ENCODE assay signal across 13 cellular contexts in genomic region chr18:62658028-62658427, GRCh38. TPM values are rescaled to one million over a fixed set of nuclear protein-coding genes. Genes with fewer than 3 reads are reported as not detected.
A peak's percentile ranks its signal among the peaks of the same experiment; 100 is the strongest.
DNase-seq lines count a peak whose midpoint lies in the region; ATAC-seq and TF ChIP-seq lines count a peak whose summit lies in the region.
"Had no signal": no experiment of that assay in that cellular context is flagged by ENCODE, and none has a peak within 500 bp of the region (broad histone marks: within the 10 kb centered on the region; RNA-seq: fewer than 3 reads in every experiment).

No MANE protein-coding gene starts in this region.

- H3K79me2 ChIP-seq in GM23338 (replicated peaks; ENCODE audit: insufficient read depth), result no peaks in the 10 kb centered on the region
- no peaks in the 10 kb centered on the region for H3K79me2 ChIP-seq in KMS-11 (ENCODE audit: insufficient read depth, low read depth)
- no peaks in the 10 kb centered on the region for H3K79me2 ChIP-seq in neural progenitor cell (ENCODE audit: low read depth)

- no peaks in the 10 kb centered on the region for H4K20me1 ChIP-seq in GM23338 (replicated peaks; ENCODE audit: insufficient read depth)
- no peaks in the 10 kb centered on the region for H4K20me1 ChIP-seq in KMS-11 (ENCODE audit: insufficient read depth)
- no peaks in the 10 kb centered on the region for H4K20me1 ChIP-seq in neural progenitor cell (ENCODE audit: low read depth)

- H3K36me3 Mint-ChIP-seq in GM23338 (ENCODE audit: low read depth) (no peaks in the 10 kb centered on the region; the same call in 2 of the 3 replicates), WTC11 (no peaks in the 10 kb centered on the region), neural progenitor cell (no peaks in the 10 kb centered on the region)
- no peaks in the 10 kb centered on the region for H3K36me3 Mint-ChIP-seq in activated T-cell treated with anti-CD3 and anti-CD28 coated beads, Interleukin-2, amount 50 U/mL, for 4 hours (ENCODE audit: insufficient read depth)
- H3K36me3 Mint-ChIP-seq: CD4-positive, alpha-beta memory T cell had no signal

- H3K27ac Mint-ChIP-seq in GM23338 (no peak overlapping the region), WTC11 (no peak overlapping the region), neural progenitor cell (peak overlapping the region; percentile 6)
- H3K27ac Mint-ChIP-seq: B cell; CD4-positive, alpha-beta memory T cell had no signal

- H3K27me3 ChIP-seq in GM23338 (ENCODE audit: insufficient read depth) (no peaks in the 10 kb centered on the region), KMS-11 (ENCODE audit: insufficient read depth, low read depth) (no peaks in the 10 kb centered on the region), neural progenitor cell (no peaks in the 10 kb centered on the region), testis (no peaks in the 10 kb centered on the region), upper lobe of left lung (no peaks in the 10 kb centered on the region)

- H3K4me2 ChIP-seq in GM23338, result no peak overlapping the region
- no peak overlapping the region for H3K4me2 ChIP-seq in KMS-11
- no peak overlapping the region for H3K4me2 ChIP-seq in neural progenitor cell

- H3K9me3 ChIP-seq in neural progenitor cell (ENCODE audit: low read depth) (no peaks in the 10 kb centered on the region), testis (no peaks in the 10 kb centered on the region), upper lobe of left lung (no peaks in the 10 kb centered on the region)

- no peak for TF ChIP-seq POLR2A in testis (IDR thresholded peaks at IDR 0.05)
- TF ChIP-seq POLR2A in upper lobe of left lung (IDR thresholded peaks at IDR 0.05), result no peak

- H3K27me3 Mint-ChIP-seq in GM23338 (ENCODE audit: insufficient read depth, low read depth, poor library complexity), result peaks cover 2% of the 10 kb centered on the region
- no peaks in the 10 kb centered on the region; the same call in 1 of the 2 replicates for H3K27me3 Mint-ChIP-seq in WTC11 (ENCODE audit: low read depth)
- peaks cover 3% of the 10 kb centered on the region for H3K27me3 Mint-ChIP-seq in neural progenitor cell (ENCODE audit: insufficient read depth, low read depth)
- H3K27me3 Mint-ChIP-seq in activated T-cell treated with anti-CD3 and anti-CD28 coated beads, Interleukin-2, amount 50 U/mL, for 4 hours (ENCODE audit: low read depth), result peaks cover 3% of the 10 kb centered on the region
- H3K27me3 Mint-ChIP-seq: B cell had no signal

- H2AFZ ChIP-seq in GM23338 (peak overlapping the region; percentile 57; the same call in 1 of the 2 replicates), KMS-11 (ENCODE audit: low read depth) (0 out of 2 replicates have a peak overlapping the region, but pooled peaks have one; percentile 13), neural progenitor cell (replicated peaks) (no peak overlapping the region)

- H3K4me3 Mint-ChIP-seq in GM23338 (no peak overlapping the region), WTC11 (no peak overlapping the region), neural progenitor cell (no peak overlapping the region)
- H3K4me3 Mint-ChIP-seq in activated T-cell treated with anti-CD3 and anti-CD28 coated beads, Interleukin-2, amount 50 U/mL, for 4 hours, result no peak overlapping the region
- H3K4me3 Mint-ChIP-seq: B cell; CD4-positive, alpha-beta memory T cell had no signal

- H3K9ac ChIP-seq in KMS-11, result no peak overlapping the region
- no peak overlapping the region for H3K9ac ChIP-seq in neural progenitor cell

- H3K4me1 Mint-ChIP-seq in GM23338, result peaks cover 3% of the 10 kb centered on the region; the same call in 1 of the 3 replicates
- H3K4me1 Mint-ChIP-seq in WTC11, result peaks cover 4% of the 10 kb centered on the region; the same call in 1 of the 2 replicates
- no peaks in the 10 kb centered on the region for H3K4me1 Mint-ChIP-seq in neural progenitor cell
- H3K4me1 Mint-ChIP-seq in activated T-cell treated with anti-CD3 and anti-CD28 coated beads, Interleukin-2, amount 50 U/mL, for 4 hours (ENCODE audit: low read depth), result no peaks in the 10 kb centered on the region
- H3K4me1 Mint-ChIP-seq: B cell; CD4-positive, alpha-beta memory T cell had no signal

- WGBS in testis, 2 donors, result 33 to 81% methylated on average over 1 of the region's 1 CpG
- 81 to 100% methylated on average over 1 of the region's 1 CpG for WGBS in upper lobe of left lung, 2 donors

- H3K4me3 ChIP-seq in GM23338 (no peak overlapping the region), KMS-11 (IDR thresholded peaks at IDR 0.05; ENCODE audit: insufficient read depth, low read depth, low read length) (no peak overlapping the region), neural progenitor cell (no peak overlapping the region), testis (no peak overlapping the region), upper lobe of left lung (no peak overlapping the region)

- no peak overlapping the region for H3K27ac ChIP-seq in GM23338 (ENCODE audit: low read depth)
- H3K27ac ChIP-seq in KMS-11, result no peak overlapping the region
- no peak overlapping the region for H3K27ac ChIP-seq in neural progenitor cell
- H3K27ac ChIP-seq in testis, result no peak overlapping the region
- no peak overlapping the region for H3K27ac ChIP-seq in upper lobe of left lung
- H3K27ac ChIP-seq: C4-2B had no signal

- H3K36me3 ChIP-seq in GM23338 (ENCODE audit: insufficient read depth) (no peaks in the 10 kb centered on the region; the same call in 1 of the 2 replicates), KMS-11 (ENCODE audit: insufficient read depth) (no peaks in the 10 kb centered on the region), neural progenitor cell (no peaks in the 10 kb centered on the region), testis (ENCODE audit: low read depth, missing control alignments) (no peaks in the 10 kb centered on the region), upper lobe of left lung (no peaks in the 10 kb centered on the region)

- no peak for ATAC-seq in GM23338
- ATAC-seq in WTC11, result no peak
- no peak for ATAC-seq in activated T-cell treated with anti-CD3 and anti-CD28 coated beads, Interleukin-2, amount 50 U/mL, for 4 hours
- ATAC-seq in upper lobe of left lung (ENCODE audit: low FRiP score in 2 of 2), result no peak

- H3F3A ChIP-seq in GM23338 (replicated peaks; ENCODE audit: low read depth) (no peaks in the 10 kb centered on the region), neural progenitor cell (ENCODE audit: low read depth) (no peaks in the 10 kb centered on the region)

- no peaks in the 10 kb centered on the region for H3K9me2 ChIP-seq in GM23338 (ENCODE audit: insufficient read depth)

- intact Hi-C loops in testis (cut with DNase I; ENCODE audit: low total_unique reads), result no loop called here

- POLR2A ChIA-PET in WTC11 (lab: Charles Lee), result no interaction called here

- DNase-seq in GM23338 (ENCODE audit: low spot score) (no peak), WTC11 (ENCODE audit: low spot score) (no peak), neural progenitor cell (ENCODE audit: low spot score) (no peak), testis (no peak), upper lobe of left lung (no peak)
- DNase-seq in activated T-cell treated with anti-CD3 and anti-CD28 coated beads, Interleukin-2, amount 50 U/mL, for 4 hours, result no peak
- DNase-seq: CD4-positive, alpha-beta memory T cell; EL; HCEC 1CT; KBM-7 had no signal

- TF ChIP-seq CTCF in GM23338 (conservative IDR thresholded peaks at IDR 0.05; ENCODE audit: low read depth in 2 of 2) (no peak), KMS-11 (conservative IDR thresholded peaks at IDR 0.05; ENCODE audit: low read depth, low read length) (no peak), WTC11 (IDR thresholded peaks at IDR 0.05) (no peak), neural progenitor cell (IDR thresholded peaks at IDR 0.05) (no peak), testis (IDR thresholded peaks at IDR 0.05) (no peak), upper lobe of left lung (IDR thresholded peaks at IDR 0.05) (no peak)

- H3K9me3 Mint-ChIP-seq in GM23338 (no peaks in the 10 kb centered on the region), WTC11 (peaks cover 5% of the 10 kb centered on the region), neural progenitor cell (no peaks in the 10 kb centered on the region)
- H3K9me3 Mint-ChIP-seq in activated T-cell treated with anti-CD3 and anti-CD28 coated beads, Interleukin-2, amount 50 U/mL, for 4 hours, result no peaks in the 10 kb centered on the region
- H3K9me3 Mint-ChIP-seq: CD4-positive, alpha-beta memory T cell had no signal

- CTCF ChIA-PET in WTC11 (lab: Charles Lee), result interaction anchor here (0.7 to 1.4 kb wide), 2 partner anchors 44 to 57 kb away, joined by 3 to 4 read pairs; partner anchors contain the start of gene PHLPP1

- no peak for TF ChIP-seq EP300 in upper lobe of left lung (IDR thresholded peaks at IDR 0.05)

- H3K4me1 ChIP-seq in GM23338 (ENCODE audit: insufficient read depth) (no peaks in the 10 kb centered on the region), KMS-11 (ENCODE audit: low read depth, poor library complexity, severe bottlenecking) (no peaks in the 10 kb centered on the region), neural progenitor cell (no peaks in the 10 kb centered on the region), testis (no peaks in the 10 kb centered on the region), upper lobe of left lung (no peaks in the 10 kb centered on the region)

TF ChIP-seq in GM23338, 12 proteins besides CTCF, POLR2A, EP300 and RAD21 (continues in another document):
- TF ChIP-seq JUNB (IDR thresholded peaks at IDR 0.05; ENCODE audit: unreplicated experiment) (no peak), EZH2phosphoT487 (IDR thresholded peaks at IDR 0.05; ENCODE audit: unreplicated experiment) (no peak)

TF ChIP-seq in WTC11, 78 proteins besides CTCF, POLR2A, EP300 and RAD21 (continues in another document):
- TF ChIP-seq E2F1 (CRISPR knock-in tag; IDR thresholded peaks at IDR 0.05), result no peak

RNA-seq across cellular contexts. Expression of gene PHLPP1, which starts 57.3 kb away (rescaled TPM):
- 72.5 and 73.6 TPM in 2 replicates for total RNA-seq in GM23338 (2014; rRNA removed; shearing (Covaris generic))
- polyA plus RNA-seq in GM23338 (2016; fragmentation: Nextera tagmentation; extraction: Ambion mirVana) (15.7 and 16.3 TPM in 2 replicates), testis (ENCODE audit: insufficient read depth, low read depth, low replicate concordance) (31.5 TPM)
- total RNA-seq in WTC11 (2021) (49.1 to 52.0 TPM (median 49.5 TPM) in 3 replicates), neural progenitor cell (ENCODE audit: low replicate concordance) (20.8 and 23.8 TPM in 2 replicates), testis (10 to 100 TPM; 50.5 to 60.1 TPM), upper lobe of left lung (10 to 100 TPM in 4 of 6 donors, 1 to 10 TPM in 2; 8.2 to 15.5 (median 13.2) TPM)
- 1 to 10 TPM; 4.0 to 6.7 (median 4.3) TPM for total RNA-seq in activated T-cell treated with anti-CD3 and anti-CD28 coated beads, Interleukin-2, amount 50 U/mL, for 4 hours
